In genomic region chr18:13563390-13563805, GRCh38 we compare ENCODE assay signal across 10 cellular contexts.
DNase-seq lines count a peak whose midpoint lies in the region; ATAC-seq, FAIRE-seq and TF ChIP-seq lines count a peak whose summit lies in the region.
"Had no signal": no experiment of that assay in that cellular context is flagged by ENCODE, and none has a peak within 500 bp of the region (broad histone marks: within the 10 kb centered on the region; RNA-seq: fewer than 3 reads in every experiment).

No MANE protein-coding gene starts in this region.

- H3K4me3 ChIP-seq in pancreas = no peak overlapping the region
- H3K4me3 ChIP-seq in GM23338 = no peak overlapping the region

- H3K4me1 ChIP-seq in pancreas (peaks cover 0 to 3% (median 0%) of the 10 kb centered on the region in 3 donors), GM23338 (ENCODE audit: insufficient read depth) (no peaks in the 10 kb centered on the region; the same call in 1 of the 2 replicates)

- TF ChIP-seq CTCF in pancreas (IDR thresholded peaks at IDR 0.05) = no peak
- TF ChIP-seq CTCF in GM23338 (conservative IDR thresholded peaks at IDR 0.05; ENCODE audit: low read depth in 2 of 2) = no peak

- H3K4me3 Mint-ChIP-seq in GM23338 = no peak overlapping the region
- H3K4me3 Mint-ChIP-seq: WTC11 had no signal

- FAIRE-seq in pancreas (lab: Jason Lieb, UNC) = no peak
- FAIRE-seq: G401.6 had no signal

- no peaks in the 10 kb centered on the region for H3K27me3 Mint-ChIP-seq in GM23338 (ENCODE audit: insufficient read depth, low read depth, poor library complexity)

- no peaks in the 10 kb centered on the region for H3F3A ChIP-seq in GM23338 (replicated peaks; ENCODE audit: low read depth)

- no peaks in the 10 kb centered on the region for H3K79me2 ChIP-seq in GM23338 (replicated peaks; ENCODE audit: insufficient read depth)

- no peaks in the 10 kb centered on the region for H3K9me3 ChIP-seq in pancreas

- no peaks in the 10 kb centered on the region for H4K20me1 ChIP-seq in GM23338 (replicated peaks; ENCODE audit: insufficient read depth)

- H3K4me1 Mint-ChIP-seq in GM23338 = peaks cover 15% of the 10 kb centered on the region

- DNase-seq in GDM1 (lab: John Stamatoyannopoulos, UW) (peak; percentile 22), NCI-H2029 treated with DMSO at 0.1 percent for 48 hours (lab: John Stamatoyannopoulos, UW) (peak; percentile 61), pancreas (no peak), DMS114 treated with DMSO at 0.1 percent for 48 hours (lab: John Stamatoyannopoulos, UW; ENCODE audit: unreplicated experiment) (no peak), GM23338 (ENCODE audit: low spot score) (no peak)

- no peaks in the 10 kb centered on the region for H3K9me3 Mint-ChIP-seq in GM23338
- H3K9me3 Mint-ChIP-seq: WTC11 had no signal

- intact Hi-C loops in pancreas (cut with DNase I) = no loop called here

- no peaks in the 10 kb centered on the region for H3K36me3 Mint-ChIP-seq in GM23338 (ENCODE audit: low read depth)
- H3K36me3 Mint-ChIP-seq: WTC11 had no signal

- peak overlapping the region; percentile 96 for H3K27ac ChIP-seq in cingulate gyrus (ENCODE audit: low read depth, low read length)
- H3K27ac ChIP-seq in pancreas = peak overlapping the region in 1 of 4 donors; percentile 3
- H3K27ac ChIP-seq in GM23338 (ENCODE audit: low read depth) = no peak overlapping the region

- no peaks in the 10 kb centered on the region for H3K9me2 ChIP-seq in GM23338 (ENCODE audit: insufficient read depth)

- 45 to 58% methylated on average over 9 of the region's 9 CpGs for whole genome bisulfite sequencing in pancreas, 2 donors

- ATAC-seq in pancreas = peak in 3 of 4 donors; percentile 63 to 67 (median 64)
- ATAC-seq in GM21576 (IDR thresholded peaks at IDR 0.05; ENCODE audit: unreplicated experiment) = no peak
- no peak for ATAC-seq in GM19023 (IDR thresholded peaks at IDR 0.05; ENCODE audit: unreplicated experiment)
- ATAC-seq in GM23338 = no peak
- ATAC-seq: WTC11 had no signal

- H3K36me3 ChIP-seq in pancreas = no peaks in the 10 kb centered on the region
- H3K36me3 ChIP-seq in GM23338 (ENCODE audit: insufficient read depth) = no peaks in the 10 kb centered on the region

- no peak overlapping the region for H3K27ac Mint-ChIP-seq in GM23338
- H3K27ac Mint-ChIP-seq: WTC11 had no signal

- H3K27me3 ChIP-seq in pancreas (no peaks in the 10 kb centered on the region), GM23338 (ENCODE audit: insufficient read depth) (no peaks in the 10 kb centered on the region)

- no peak overlapping the region for H3K4me2 ChIP-seq in GM23338

- no peak overlapping the region for H2AFZ ChIP-seq in GM23338

TF ChIP-seq in GM23338, 12 proteins besides CTCF, POLR2A, EP300 and RAD21:
- no peak for TF ChIP-seq ZNF331 (CRISPR knock-in tag; IDR thresholded peaks at IDR 0.05; ENCODE audit: low read depth)
- TF ChIP-seq JUNB (IDR thresholded peaks at IDR 0.05; ENCODE audit: unreplicated experiment) = no peak
- no peak for TF ChIP-seq ZNF462 (CRISPR knock-in tag; IDR thresholded peaks at IDR 0.05)
- TF ChIP-seq STAT1 (IDR thresholded peaks at IDR 0.05; ENCODE audit: unreplicated experiment) = no peak
TF ChIP-seq in GM23338: peak in this region for 0.

Comparison
In these comparisons a context has a peak if more than half of its experiments do, and no peak if none do; other contexts are left out.
1. DNase-seq: peak in GDM1 (single experiment) and NCI-H2029 treated with DMSO at 0.1 percent for 48 hours (single experiment); none in pancreas (0 of 6), DMS114 treated with DMSO at 0.1 percent for 48 hours (single experiment) and GM23338 (single experiment).
2. ATAC-seq: peak in pancreas (3 of 4); none in GM21576 (single experiment), GM19023 (single experiment) and GM23338 (single experiment).